In genomic region chr10:78571916-78572315, GRCh38 we compare ENCODE assay signal across 34 cellular contexts.
"Had no signal": no experiment of that assay in that cellular context is flagged by ENCODE, and none has a peak within 500 bp of the region (broad histone marks: within the 10 kb centered on the region; RNA-seq: fewer than 3 reads in every experiment).

No MANE protein-coding gene starts in this region.

- H3K4me3 ChIP-seq: Peyer's patch had no signal

- H3K4me1 Mint-ChIP-seq: activated B cell treated with CpG ODN at 0.5 μM for 24 hours, IgD-negative memory B cell, T-cell had no signal

- ATAC-seq: activated naive CD8-positive, alpha-beta T cell treated with anti-CD3 and anti-CD28 coated beads, Interleukin-2, amount 50 U/mL, for 24 hours; activated T-cell treated with anti-CD3 and anti-CD28 coated beads, Interleukin-2, amount 50 U/mL, for 4 hours; PC-3; SK-N-SH treated with all-trans-retinoic acid at 6 μM for 48 hours; T-cell; T-helper 17 cell had no signal

- H3K9me3 Mint-ChIP-seq: activated B cell treated with CpG ODN at 0.5 μM for 24 hours; activated CD4-positive, alpha-beta memory T cell treated with anti-CD3 and anti-CD28 coated beads for 36 hours; activated naive CD4-positive, alpha-beta T cell treated with anti-CD3 and anti-CD28 coated beads for 36 hours; activated naive CD8-positive, alpha-beta T cell treated with anti-CD3 and anti-CD28 coated beads, Interleukin-2, amount 50 U/mL, for 24 hours; activated T-cell treated with anti-CD3 and anti-CD28 coated beads, Interleukin-2, amount 50 U/mL, for 4 hours; activated T-helper 1 cell treated with anti-CD3 and anti-CD28 coated beads, Interleukin-12 subunit alpha, Interleukin-12 subunit beta, Interleukin-2, Interleukin-4 antibody, amounts not matched to agents 30 ng/mL and 10 ng/mL and 1 ng/mL, durations not matched to agents 14 hours and 24 hours and 36 hours; IgD-negative memory B cell; T-cell had no signal

- H3K36me3 Mint-ChIP-seq: activated CD4-positive, alpha-beta memory T cell treated with anti-CD3 and anti-CD28 coated beads for 36 hours; activated naive CD8-positive, alpha-beta T cell; IgD-negative memory B cell; T-cell had no signal

- H3K27ac ChIP-seq: brain microvascular endothelial cell, Peyer's patch, VCaP had no signal

- H3K27me3 Mint-ChIP-seq: activated naive CD8-positive, alpha-beta T cell had no signal

- H3K27ac Mint-ChIP-seq: activated B cell treated with CpG ODN at 0.5 μM for 24 hours; activated CD4-positive, alpha-beta memory T cell treated with anti-CD3 and anti-CD28 coated beads for 36 hours; activated naive CD4-positive, alpha-beta T cell treated with anti-CD3 and anti-CD28 coated beads for 36 hours; activated naive CD8-positive, alpha-beta T cell; activated naive CD8-positive, alpha-beta T cell treated with anti-CD3 and anti-CD28 coated beads, Interleukin-2, amount 50 U/mL, for 24 hours; activated T-helper 1 cell treated with anti-CD3 and anti-CD28 coated beads, Interleukin-12 subunit alpha, Interleukin-12 subunit beta, Interleukin-2, Interleukin-4 antibody, amounts not matched to agents 30 ng/mL and 10 ng/mL and 1 ng/mL, durations not matched to agents 14 hours and 24 hours and 36 hours; IgD-negative memory B cell; T-cell; T-helper 17 cell had no signal

- H3K4me3 Mint-ChIP-seq: activated B cell treated with CpG ODN at 0.5 μM for 24 hours; activated CD4-positive, alpha-beta memory T cell treated with anti-CD3 and anti-CD28 coated beads for 36 hours; activated naive CD4-positive, alpha-beta T cell treated with anti-CD3 and anti-CD28 coated beads for 36 hours; activated naive CD8-positive, alpha-beta T cell; activated naive CD8-positive, alpha-beta T cell treated with anti-CD3 and anti-CD28 coated beads, Interleukin-2, amount 50 U/mL, for 24 hours; activated T-cell treated with anti-CD3 and anti-CD28 coated beads, Interleukin-2, amount 50 U/mL, for 4 hours; activated T-helper 1 cell treated with anti-CD3 and anti-CD28 coated beads, Interleukin-12 subunit alpha, Interleukin-12 subunit beta, Interleukin-2, Interleukin-4 antibody, amounts not matched to agents 30 ng/mL and 10 ng/mL and 1 ng/mL, durations not matched to agents 14 hours and 24 hours and 36 hours; IgD-negative memory B cell; T-cell; T-helper 17 cell had no signal

- H3K9me3 ChIP-seq: Peyer's patch had no signal

- H3K27me3 ChIP-seq: Peyer's patch had no signal

- DNase-seq: activated B cell treated with CpG ODN at 0.5 μM for 24 hours; activated CD4-positive, alpha-beta memory T cell treated with anti-CD3 and anti-CD28 coated beads for 36 hours; activated CD4-positive, alpha-beta T cell treated with anti-CD3 and anti-CD28 coated beads for 4 hours; activated CD4-positive, alpha-beta T cell treated with anti-CD3 and anti-CD28 coated beads, Interleukin-2, amount 50 U/mL, for 1 hour; activated CD4-positive, CD25-positive, alpha-beta regulatory T cell treated with anti-CD3 and anti-CD28 coated beads, Interleukin-2, amount 50 U/mL, for 72 hours; activated gamma-delta T cell treated with Interleukin-2 at 50 U/mL for 16 hours; activated naive CD4-positive, alpha-beta T cell treated with anti-CD3 and anti-CD28 coated beads for 36 hours; activated naive CD8-positive, alpha-beta T cell treated with anti-CD3 and anti-CD28 coated beads, Interleukin-2, amount 50 U/mL, for 24 hours; activated T-cell treated with anti-CD3 and anti-CD28 coated beads for 4 hours; activated T-cell treated with anti-CD3 and anti-CD28 coated beads, Interleukin-2, amount 50 U/mL, for 4 hours; amniotic stem cell; aorta; brain microvascular endothelial cell; central memory CD4-positive, alpha-beta T cell; Karpas-422; KBM-7; NCI-H1048; NCI-H1105 treated with DMSO at 0.1 percent for 48 hours; NCI-H1436 treated with DMSO at 0.1 percent for 48 hours; NCI-H1694 treated with DMSO at 0.1 percent for 48 hours; NCI-H2029; NCI-H524 treated with DMSO at 0.1 percent for 48 hours; NK-92 treated with Interleukin-12 subunit alpha and Interleukin-12 subunit beta, amount 100 ng/mL, for 24 hours; PC-3; Peyer's patch; RPMI8226; SIG-M5; T-cell; T-helper 17 cell had no signal

- H3K36me3 ChIP-seq: brain microvascular endothelial cell, Peyer's patch had no signal
